8 cellular contexts compared by ENCODE assay signal in the genomic region with DNA sequence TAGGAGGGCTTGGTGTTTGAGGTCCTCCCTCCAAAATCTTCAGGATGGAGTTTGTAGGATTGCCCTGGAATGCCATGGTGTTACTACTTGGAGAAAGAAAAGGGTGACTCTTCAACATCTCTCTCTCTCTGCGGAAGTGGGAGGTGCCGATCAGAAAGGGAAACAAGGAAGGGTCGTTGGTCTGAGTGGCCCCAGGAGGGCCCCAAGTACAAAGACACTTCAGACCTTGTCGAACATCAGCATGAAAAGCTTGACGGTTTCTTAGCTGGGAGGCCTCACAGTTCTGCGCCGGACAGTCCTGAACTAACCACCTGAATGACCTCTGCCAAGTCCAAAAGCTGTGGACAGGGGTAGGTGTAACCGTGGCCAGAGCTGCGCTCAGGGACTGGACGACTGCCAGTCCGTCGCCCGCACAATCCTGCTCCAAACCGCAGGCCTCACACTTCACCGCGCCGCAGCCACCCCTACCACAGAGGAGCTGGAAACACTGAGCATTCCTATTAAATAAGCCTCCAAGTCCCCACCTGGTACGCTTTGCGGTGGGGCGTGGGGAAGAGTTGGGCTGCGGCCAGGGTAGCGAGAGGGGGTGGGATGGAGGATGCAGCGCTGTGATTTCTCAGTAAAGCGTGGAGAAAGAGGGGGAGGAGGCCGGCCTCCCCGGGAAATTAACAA. TPM values are rescaled to one million over a fixed set of nuclear protein-coding genes. Genes with fewer than 3 reads are reported as not detected.
DNase-seq lines count a peak whose midpoint lies in the region; ATAC-seq and TF ChIP-seq lines count a peak whose summit lies in the region.

No MANE protein-coding gene starts in this region.

- no peaks in the 10 kb centered on the region for H3K4me1 ChIP-seq in GM23248 (ENCODE audit: insufficient read depth)

- H3K4me3 ChIP-seq in kidney epithelial cell (ENCODE audit: low read depth, low read length) (no peak overlapping the region), GM23248 (no peak overlapping the region; the same call in 1 of the 2 replicates)

- no peaks in the 10 kb centered on the region for H3K79me2 ChIP-seq in GM23248 (ENCODE audit: insufficient read depth)

- H3K27me3 ChIP-seq in kidney epithelial cell (ENCODE audit: control insufficient read depth, insufficient read depth, low read length) = peaks cover 92% of the 10 kb centered on the region
- peaks cover 22% of the 10 kb centered on the region for H3K27me3 ChIP-seq in GM23248 (replicated peaks; ENCODE audit: insufficient read depth)

- H3K27ac Mint-ChIP-seq in activated naive CD4-positive, alpha-beta T cell treated with anti-CD3 and anti-CD28 coated beads, Interleukin-2, amount 10 ng/mL, durations not matched to agents 7 days and 5 days = no peak overlapping the region
- H3K27ac Mint-ChIP-seq in activated naive CD8-positive, alpha-beta T cell treated with anti-CD3 and anti-CD28 coated beads for 36 hours = no peak overlapping the region
- H3K27ac Mint-ChIP-seq in type B pancreatic cell = peak overlapping the region; percentile 34

- no peak overlapping the region for H3K9ac ChIP-seq in GM23248

- H3K36me3 ChIP-seq in kidney epithelial cell (ENCODE audit: control insufficient read depth, insufficient read depth, low read length) (no peaks in the 10 kb centered on the region), GM23248 (ENCODE audit: low read depth) (no peaks in the 10 kb centered on the region)

- ATAC-seq in HG03469 (IDR thresholded peaks at IDR 0.05; ENCODE audit: unreplicated experiment) = no peak

- in situ Hi-C loops in GM23248 (cut with MboI) = no loop called here

- H3K4me3 Mint-ChIP-seq in activated naive CD4-positive, alpha-beta T cell treated with anti-CD3 and anti-CD28 coated beads, Interleukin-2, amount 10 ng/mL, durations not matched to agents 7 days and 5 days = peak overlapping the region; percentile 33
- peak overlapping the region; percentile 18 for H3K4me3 Mint-ChIP-seq in activated naive CD8-positive, alpha-beta T cell treated with anti-CD3 and anti-CD28 coated beads for 36 hours
- H3K4me3 Mint-ChIP-seq in type B pancreatic cell = peak overlapping the region; percentile 69

- TF ChIP-seq CTCF in kidney epithelial cell (IDR thresholded peaks at IDR 0.05; ENCODE audit: insufficient read depth, low read length, poor library complexity, severe bottlenecking) = no peak
- TF ChIP-seq CTCF in type B pancreatic cell (conservative IDR thresholded peaks at IDR 0.05) = no peak

- no peak overlapping the region for H3K4me2 ChIP-seq in GM23248 (ENCODE audit: unreplicated experiment)

- H3K9me2 ChIP-seq in GM23248 (ENCODE audit: insufficient read depth) = no peaks in the 10 kb centered on the region

- no peaks in the 10 kb centered on the region for H4K20me1 ChIP-seq in GM23248 (ENCODE audit: insufficient read depth)

- no peaks in the 10 kb centered on the region for H3K9me3 Mint-ChIP-seq in activated naive CD4-positive, alpha-beta T cell treated with anti-CD3 and anti-CD28 coated beads, Interleukin-2, amount 10 ng/mL, durations not matched to agents 7 days and 5 days
- H3K9me3 Mint-ChIP-seq in activated naive CD8-positive, alpha-beta T cell treated with anti-CD3 and anti-CD28 coated beads for 36 hours = no peaks in the 10 kb centered on the region
- no peaks in the 10 kb centered on the region for H3K9me3 Mint-ChIP-seq in type B pancreatic cell

- H3K9me3 ChIP-seq in GM23248 (ENCODE audit: low read depth) = no peaks in the 10 kb centered on the region

- H3F3A ChIP-seq in GM23248 (ENCODE audit: insufficient read depth) = peaks cover 5% of the 10 kb centered on the region; the same call in 1 of the 2 replicates

- WGBS in GM23248 (ENCODE audit: low coverage in 1 of 2, low lambda C conversion rate in 2 of 2, missing lambda C conversion rate in 2 of 2), 2 experiments = 67 to 68% methylated on average over 24 to 26 of the region's 26 CpGs

- H3K27me3 Mint-ChIP-seq in activated naive CD4-positive, alpha-beta T cell treated with anti-CD3 and anti-CD28 coated beads, Interleukin-2, amount 10 ng/mL, durations not matched to agents 7 days and 5 days = peaks cover 100% of the 10 kb centered on the region
- peaks cover 99% of the 10 kb centered on the region for H3K27me3 Mint-ChIP-seq in activated naive CD8-positive, alpha-beta T cell treated with anti-CD3 and anti-CD28 coated beads for 36 hours
- H3K27me3 Mint-ChIP-seq in type B pancreatic cell = peaks cover 96% of the 10 kb centered on the region

- no peak overlapping the region for H3K27ac ChIP-seq in GM23248

- no peak overlapping the region for H2AFZ ChIP-seq in GM23248

- DNase-seq in activated naive CD4-positive, alpha-beta T cell treated with anti-CD3 and anti-CD28 coated beads, Interleukin-2, amount 10 ng/mL, durations not matched to agents 7 days and 5 days = no peak
- DNase-seq in activated naive CD4-positive, alpha-beta T cell treated with anti-CD3 and anti-CD28 coated beads, Interleukin-2, amount 50 U/mL, for 16 hours = no peak
- no peak for DNase-seq in activated naive CD8-positive, alpha-beta T cell treated with anti-CD3 and anti-CD28 coated beads for 36 hours
- DNase-seq in kidney epithelial cell (ENCODE audit: low read depth) (peak; percentile 28), type B pancreatic cell (ENCODE audit: extremely low spot score, unreplicated experiment) (no peak), GM23248 (no peak), NCI-H69 (lab: John Stamatoyannopoulos, UW) (no peak)

- peaks cover 1% of the 10 kb centered on the region for H3K36me3 Mint-ChIP-seq in activated naive CD4-positive, alpha-beta T cell treated with anti-CD3 and anti-CD28 coated beads, Interleukin-2, amount 10 ng/mL, durations not matched to agents 7 days and 5 days
- no peaks in the 10 kb centered on the region for H3K36me3 Mint-ChIP-seq in activated naive CD8-positive, alpha-beta T cell treated with anti-CD3 and anti-CD28 coated beads for 36 hours
- H3K36me3 Mint-ChIP-seq in type B pancreatic cell = no peaks in the 10 kb centered on the region

- CTCF ChIA-PET in activated naive CD4-positive, alpha-beta T cell treated with anti-CD3 and anti-CD28 coated beads, Interleukin-2, amount 10 ng/mL, durations not matched to agents 7 days and 5 days (lab: Charles Lee) = interaction anchor here (1.0 to 1.7 kb wide), 6 partner anchors 130 to 1083 kb away, joined by 3 to 12 read pairs (median 4); a partner anchor contains a TSS

- H3K4me1 Mint-ChIP-seq in activated naive CD4-positive, alpha-beta T cell treated with anti-CD3 and anti-CD28 coated beads, Interleukin-2, amount 10 ng/mL, durations not matched to agents 7 days and 5 days = peaks cover 41% of the 10 kb centered on the region
- peaks cover 54% of the 10 kb centered on the region for H3K4me1 Mint-ChIP-seq in activated naive CD8-positive, alpha-beta T cell treated with anti-CD3 and anti-CD28 coated beads for 36 hours
- H3K4me1 Mint-ChIP-seq in type B pancreatic cell (ENCODE audit: unreplicated experiment) = peaks cover 25% of the 10 kb centered on the region

RNA-seq across cellular contexts. Expression of a gene that starts 0.5 kb away (rescaled TPM):
- not detected for total RNA-seq in activated naive CD8-positive, alpha-beta T cell treated with anti-CD3 and anti-CD28 coated beads for 36 hours
- total RNA-seq in kidney epithelial cell (not detected in 2 replicates), type B pancreatic cell (ENCODE audit: low replicate concordance) (5.6 TPM in 1 of 2 replicates, not detected in the other)
- not detected in 2 replicates for total RNA-seq in GM23248 (2014; rRNA removed; shearing (Covaris generic))
- not detected in 2 replicates for polyA plus RNA-seq in GM23248 (2016; fragmentation: Nextera tagmentation; extraction: Ambion mirVana)

RNA-seq across cellular contexts. Expression of a gene that starts 35.0 kb away (rescaled TPM):
- total RNA-seq in activated naive CD8-positive, alpha-beta T cell treated with anti-CD3 and anti-CD28 coated beads for 36 hours = 10 to 100 TPM; 21.2 to 22.5 TPM
- 28.9 and 32.7 TPM in 2 replicates for total RNA-seq in kidney epithelial cell
- total RNA-seq in type B pancreatic cell (ENCODE audit: low replicate concordance) = 16.5 and 22.2 TPM in 2 replicates
- 111 and 126 TPM in 2 replicates for total RNA-seq in GM23248 (2014; rRNA removed; shearing (Covaris generic))
- 137 and 142 TPM in 2 replicates for polyA plus RNA-seq in GM23248 (2016; fragmentation: Nextera tagmentation; extraction: Ambion mirVana)

Comparison
In these comparisons a context has a peak if more than half of its experiments do, and no peak if none do; other contexts are left out.
1. H3K4me3 Mint-ChIP-seq: peak in every context shown above with its lines; median percentile 69 in type B pancreatic cell; 33 in activated naive CD4-positive, alpha-beta T cell treated with anti-CD3 and anti-CD28 coated beads, Interleukin-2, amount 10 ng/mL, durations not matched to agents 7 days and 5 days; 18 in activated naive CD8-positive, alpha-beta T cell treated with anti-CD3 and anti-CD28 coated beads for 36 hours.